Comparison of ENCODE assay signal across 31 cellular contexts in genomic region chr5:143801251-143801650, GRCh38. TPM values are rescaled to one million over a fixed set of nuclear protein-coding genes. Genes with fewer than 3 reads are reported as not detected.
DNase-seq lines count a peak whose midpoint lies in the region; ATAC-seq, FAIRE-seq and TF ChIP-seq lines count a peak whose summit lies in the region.
"Had no signal": no experiment of that assay in that cellular context is flagged by ENCODE, and none has a peak within 500 bp of the region (broad histone marks: within the 10 kb centered on the region; RNA-seq: fewer than 3 reads in every experiment).

No MANE protein-coding gene starts in this region.

- FAIRE-seq in GM12891 (lab: Jason Lieb, UNC), result no peak
- peak; percentile 69 for FAIRE-seq in GM19239 (lab: Jason Lieb, UNC)

- no peaks in the 10 kb centered on the region for H3K36me3 Mint-ChIP-seq in neural progenitor cell
- H3K36me3 Mint-ChIP-seq: activated CD8-positive, alpha-beta memory T cell treated with anti-CD3 and anti-CD28 coated beads, Interleukin-2, amount 10 ng/mL, durations not matched to agents 7 days and 5 days had no signal

- no peak overlapping the region for H3K9ac ChIP-seq in neural progenitor cell

- no peaks in the 10 kb centered on the region for H3K9me3 ChIP-seq in neural progenitor cell (ENCODE audit: low read depth)
- H3K9me3 ChIP-seq: gastrocnemius medialis, HAP-1, prostate gland, testis had no signal

- H3K4me1 ChIP-seq in neural progenitor cell, result no peaks in the 10 kb centered on the region
- H3K4me1 ChIP-seq: gastrocnemius medialis, HAP-1, prostate gland, testis had no signal

- no peak overlapping the region for H3K4me2 ChIP-seq in neural progenitor cell
- H3K4me2 ChIP-seq: hepatocyte had no signal

- no peaks in the 10 kb centered on the region for H4K20me1 ChIP-seq in neural progenitor cell (ENCODE audit: low read depth)

- ATAC-seq in HG03095 (IDR thresholded peaks at IDR 0.05; ENCODE audit: unreplicated experiment), result peak; percentile 60
- ATAC-seq in GM18520 (IDR thresholded peaks at IDR 0.05; ENCODE audit: unreplicated experiment), result no peak
- ATAC-seq: activated CD8-positive, alpha-beta memory T cell treated with anti-CD3 and anti-CD28 coated beads, Interleukin-2, amount 10 ng/mL, durations not matched to agents 7 days and 5 days; gastrocnemius medialis; left cardiac atrium; Panc1; stimulated activated naive CD8-positive, alpha-beta T cell treated with anti-CD3 and anti-CD28 coated beads, Interleukin-15, Interleukin-2, amounts not matched to agents 100 U/mL and 50 U/mL, for 24 hours had no signal

- no peak for TF ChIP-seq POLR2A in GM12891 (IDR thresholded peaks at IDR 0.05; ENCODE audit: low read depth, low read length)

- no peaks in the 10 kb centered on the region for H3K79me2 ChIP-seq in neural progenitor cell (ENCODE audit: low read depth)
- H3K79me2 ChIP-seq: hepatocyte had no signal

- no peak overlapping the region for H3K4me3 Mint-ChIP-seq in neural progenitor cell
- H3K4me3 Mint-ChIP-seq: activated CD8-positive, alpha-beta memory T cell treated with anti-CD3 and anti-CD28 coated beads, Interleukin-2, amount 10 ng/mL, durations not matched to agents 7 days and 5 days; CD4-positive, alpha-beta T cell had no signal

- H3K9me3 Mint-ChIP-seq in neural progenitor cell, result no peaks in the 10 kb centered on the region
- H3K9me3 Mint-ChIP-seq: CD4-positive, alpha-beta T cell had no signal

- no peaks in the 10 kb centered on the region for H3K36me3 ChIP-seq in neural progenitor cell
- H3K36me3 ChIP-seq: gastrocnemius medialis, HAP-1, prostate gland had no signal

- TF ChIP-seq CTCF in neural progenitor cell (IDR thresholded peaks at IDR 0.05), result no peak

- peak overlapping the region; percentile 33 for H3K27ac Mint-ChIP-seq in neural progenitor cell
- H3K27ac Mint-ChIP-seq: activated CD8-positive, alpha-beta memory T cell treated with anti-CD3 and anti-CD28 coated beads, Interleukin-2, amount 10 ng/mL, durations not matched to agents 7 days and 5 days; CD4-positive, alpha-beta T cell had no signal

- no peaks in the 10 kb centered on the region for H3F3A ChIP-seq in neural progenitor cell (ENCODE audit: low read depth)

- no peaks in the 10 kb centered on the region for H3K27me3 Mint-ChIP-seq in neural progenitor cell (ENCODE audit: insufficient read depth, low read depth)

- DNase-seq in GM12891 (ENCODE audit: insufficient read length, low spot score), result no peak
- no peak for DNase-seq in GM19239 (ENCODE audit: insufficient read length, low spot score)
- no peak for DNase-seq in neural progenitor cell (ENCODE audit: low spot score)
- DNase-seq in OCI-M1 (lab: John Stamatoyannopoulos, UW), result no peak
- DNase-seq in activated CD4-positive, CD25-positive, alpha-beta regulatory T cell treated with anti-CD3 and anti-CD28 coated beads, Interleukin-2, amount 50 U/mL, for 72 hours, result no peak
- DNase-seq: activated CD8-positive, alpha-beta memory T cell treated with anti-CD3 and anti-CD28 coated beads, Interleukin-2, amount 10 ng/mL, durations not matched to agents 7 days and 5 days; activated naive CD4-positive, alpha-beta T cell treated with Interleukin-2 at 50 U/mL for 16 hours; activated T-cell treated with anti-CD3 and anti-CD28 coated beads, Interleukin-2, amount 50 U/mL, for 48 hours; CD4-positive, alpha-beta T cell; gastrocnemius medialis; left cardiac atrium; mesendoderm; NCI-H1105; NCI-H187 treated with DMSO at 0.1 percent for 48 hours; NK-92 treated with Interleukin-12 subunit alpha and Interleukin-12 subunit beta, amount 100 ng/mL, for 24 hours; nucleus accumbens; SHP77 treated with DMSO at 0.1 percent for 48 hours; stimulated activated naive CD8-positive, alpha-beta T cell treated with anti-CD3 and anti-CD28 coated beads, Interleukin-15, Interleukin-2, amounts not matched to agents 100 U/mL and 50 U/mL, for 24 hours; testis had no signal

- no peak overlapping the region for H2AFZ ChIP-seq in neural progenitor cell (replicated peaks)
- H2AFZ ChIP-seq: hepatocyte had no signal

- H3K27ac ChIP-seq in neural progenitor cell, result no peak overlapping the region
- H3K27ac ChIP-seq: gastrocnemius medialis, hepatocyte, prostate gland, testis, VCaP had no signal

- peaks cover 3% of the 10 kb centered on the region for H3K4me1 Mint-ChIP-seq in neural progenitor cell
- H3K4me1 Mint-ChIP-seq: activated CD8-positive, alpha-beta memory T cell treated with anti-CD3 and anti-CD28 coated beads, Interleukin-2, amount 10 ng/mL, durations not matched to agents 7 days and 5 days had no signal

- no peak overlapping the region for H3K4me3 ChIP-seq in neural progenitor cell
- H3K4me3 ChIP-seq: gastrocnemius medialis, HAP-1, hepatocyte, prostate gland, testis had no signal

- no peaks in the 10 kb centered on the region for H3K27me3 ChIP-seq in neural progenitor cell
- H3K27me3 ChIP-seq: gastrocnemius medialis, hepatocyte, testis had no signal

TF ChIP-seq in GM12891, 5 proteins besides CTCF, POLR2A, EP300 and RAD21:
- TF ChIP-seq PAX5 (IDR thresholded peaks at IDR 0.05; ENCODE audit: insufficient read depth, low read length, severe bottlenecking) (no peak), SPI1 (IDR thresholded peaks at IDR 0.05; ENCODE audit: low read depth, low read length) (peak; percentile 14; the same call in 1 of the 2 replicates), POU2F2 (IDR thresholded peaks at IDR 0.05; ENCODE audit: low read depth, low read length) (no peak), TAF1 (IDR thresholded peaks at IDR 0.05; ENCODE audit: low read depth, low read length) (no peak)

RNA-seq across cellular contexts. Expression of gene HMHB1, which starts 10.7 kb away (rescaled TPM):
- polyA plus RNA-seq in GM12891 (2012; ENCODE audit: low read depth, missing spikeins), result 13.2 TPM
- total RNA-seq in neural progenitor cell (ENCODE audit: low replicate concordance), result not detected in 2 replicates
- total RNA-seq: CD4-positive, alpha-beta T cell; dermis microvascular lymphatic vessel endothelial cell; gastrocnemius medialis; hepatocyte; HT1080; left cardiac atrium; MCF 10A; prostate gland; testis; urinary bladder had no signal
- polyA plus RNA-seq: adipose tissue, hepatocyte, urinary bladder had no signal
